ENCODE assay signal across 2 cellular contexts in the genomic region with DNA sequence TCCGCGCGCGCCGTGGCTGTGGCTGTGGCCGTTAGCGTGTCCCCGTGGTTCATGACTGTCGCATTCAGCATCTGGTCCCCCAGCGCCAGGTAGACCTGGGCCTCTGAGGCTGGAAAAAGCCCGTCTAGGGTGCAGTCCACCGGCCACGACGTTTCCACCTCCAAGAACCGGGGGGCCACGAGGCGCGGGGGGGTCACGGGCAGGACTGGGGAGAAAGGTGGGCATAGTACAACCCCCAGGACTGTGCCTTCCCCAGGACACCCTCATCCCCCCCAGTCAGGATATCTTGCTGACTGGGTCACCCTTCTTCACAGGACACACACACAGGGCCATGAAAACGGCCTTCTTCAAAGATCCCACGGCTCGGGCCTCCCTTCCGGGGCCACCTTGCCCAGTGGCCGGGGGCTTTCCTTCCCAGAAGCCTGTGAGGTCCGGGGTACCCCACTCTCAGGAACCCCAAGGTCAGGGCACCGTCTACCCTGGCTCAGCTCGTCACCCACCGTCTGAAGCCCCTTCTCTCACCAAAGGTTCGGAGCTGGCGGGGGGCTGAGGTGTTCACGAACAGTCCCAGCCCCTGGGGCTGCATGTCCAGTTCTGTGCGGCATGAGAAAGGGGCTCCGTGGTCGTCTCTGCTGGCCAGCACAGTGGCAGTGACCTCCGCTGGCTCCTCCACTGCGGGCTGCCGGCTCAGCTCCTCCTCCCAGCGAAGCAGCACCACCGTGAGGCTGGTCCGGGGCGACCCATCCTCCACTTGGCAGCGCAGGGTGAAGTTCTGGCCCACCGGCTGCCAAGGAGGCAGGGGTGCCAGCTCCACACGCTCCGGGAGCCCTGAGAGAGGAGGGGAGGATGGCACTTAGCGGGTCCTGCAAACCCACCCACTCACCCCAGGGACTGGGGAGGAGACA.
TF ChIP-seq lines count a peak whose summit lies in the region.

No MANE protein-coding gene starts in this region.

TF ChIP-seq in A549, 52 proteins besides CTCF, POLR2A, EP300 and RAD21:
- TF ChIP-seq HOXB13 (CRISPR knock-in tag; IDR thresholded peaks at IDR 0.05; ENCODE audit: low read depth) = no peak
- TF ChIP-seq EHMT2 (IDR thresholded peaks at IDR 0.05; ENCODE audit: low read depth) = no peak
- TF ChIP-seq, protein P1, sequence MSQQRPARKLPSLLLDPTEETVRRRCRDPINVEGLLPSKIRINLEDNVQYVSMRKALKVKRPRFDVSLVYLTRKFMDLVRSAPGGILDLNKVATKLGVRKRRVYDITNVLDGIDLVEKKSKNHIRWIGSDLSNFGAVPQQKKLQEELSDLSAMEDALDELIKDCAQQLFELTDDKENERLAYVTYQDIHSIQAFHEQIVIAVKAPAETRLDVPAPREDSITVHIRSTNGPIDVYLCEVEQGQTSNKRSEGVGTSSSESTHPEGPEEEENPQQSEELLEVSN (IDR thresholded peaks at IDR 0.05; ENCODE audit: borderline replicate concordance, low read depth) = no peak
- TF ChIP-seq HOXB5 (CRISPR knock-in tag; IDR thresholded peaks at IDR 0.05) = no peak
- no peak for TF ChIP-seq EHF (CRISPR knock-in tag; IDR thresholded peaks at IDR 0.05)
- TF ChIP-seq JUN (IDR thresholded peaks at IDR 0.05) = no peak; a peak in 1 of 5 replicates
- TF ChIP-seq PBX3 (IDR thresholded peaks at IDR 0.05) = no peak
- no peak for TF ChIP-seq RFX5 (IDR thresholded peaks at IDR 0.05)
- no peak for TF ChIP-seq HOXA7 (CRISPR knock-in tag; IDR thresholded peaks at IDR 0.05)
- TF ChIP-seq FOSL2 (IDR thresholded peaks at IDR 0.05) = no peak
- no peak for TF ChIP-seq FOSL2 (CRISPR knock-in tag; IDR thresholded peaks at IDR 0.05)
- no peak for TF ChIP-seq TP53 (CRISPR knock-in tag; IDR thresholded peaks at IDR 0.05)
- TF ChIP-seq FOSB (CRISPR knock-in tag; IDR thresholded peaks at IDR 0.05) = no peak
- no peak for TF ChIP-seq BCL3 (IDR thresholded peaks at IDR 0.05)
- TF ChIP-seq, protein P2, sequence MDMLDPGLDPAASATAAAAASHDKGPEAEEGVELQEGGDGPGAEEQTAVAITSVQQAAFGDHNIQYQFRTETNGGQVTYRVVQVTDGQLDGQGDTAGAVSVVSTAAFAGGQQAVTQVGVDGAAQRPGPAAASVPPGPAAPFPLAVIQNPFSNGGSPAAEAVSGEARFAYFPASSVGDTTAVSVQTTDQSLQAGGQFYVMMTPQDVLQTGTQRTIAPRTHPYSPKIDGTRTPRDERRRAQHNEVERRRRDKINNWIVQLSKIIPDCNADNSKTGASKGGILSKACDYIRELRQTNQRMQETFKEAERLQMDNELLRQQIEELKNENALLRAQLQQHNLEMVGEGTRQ (IDR thresholded peaks at IDR 0.05) = no peak
- TF ChIP-seq FOXS1 (CRISPR knock-in tag; IDR thresholded peaks at IDR 0.05) = no peak
- TF ChIP-seq, protein P3, sequence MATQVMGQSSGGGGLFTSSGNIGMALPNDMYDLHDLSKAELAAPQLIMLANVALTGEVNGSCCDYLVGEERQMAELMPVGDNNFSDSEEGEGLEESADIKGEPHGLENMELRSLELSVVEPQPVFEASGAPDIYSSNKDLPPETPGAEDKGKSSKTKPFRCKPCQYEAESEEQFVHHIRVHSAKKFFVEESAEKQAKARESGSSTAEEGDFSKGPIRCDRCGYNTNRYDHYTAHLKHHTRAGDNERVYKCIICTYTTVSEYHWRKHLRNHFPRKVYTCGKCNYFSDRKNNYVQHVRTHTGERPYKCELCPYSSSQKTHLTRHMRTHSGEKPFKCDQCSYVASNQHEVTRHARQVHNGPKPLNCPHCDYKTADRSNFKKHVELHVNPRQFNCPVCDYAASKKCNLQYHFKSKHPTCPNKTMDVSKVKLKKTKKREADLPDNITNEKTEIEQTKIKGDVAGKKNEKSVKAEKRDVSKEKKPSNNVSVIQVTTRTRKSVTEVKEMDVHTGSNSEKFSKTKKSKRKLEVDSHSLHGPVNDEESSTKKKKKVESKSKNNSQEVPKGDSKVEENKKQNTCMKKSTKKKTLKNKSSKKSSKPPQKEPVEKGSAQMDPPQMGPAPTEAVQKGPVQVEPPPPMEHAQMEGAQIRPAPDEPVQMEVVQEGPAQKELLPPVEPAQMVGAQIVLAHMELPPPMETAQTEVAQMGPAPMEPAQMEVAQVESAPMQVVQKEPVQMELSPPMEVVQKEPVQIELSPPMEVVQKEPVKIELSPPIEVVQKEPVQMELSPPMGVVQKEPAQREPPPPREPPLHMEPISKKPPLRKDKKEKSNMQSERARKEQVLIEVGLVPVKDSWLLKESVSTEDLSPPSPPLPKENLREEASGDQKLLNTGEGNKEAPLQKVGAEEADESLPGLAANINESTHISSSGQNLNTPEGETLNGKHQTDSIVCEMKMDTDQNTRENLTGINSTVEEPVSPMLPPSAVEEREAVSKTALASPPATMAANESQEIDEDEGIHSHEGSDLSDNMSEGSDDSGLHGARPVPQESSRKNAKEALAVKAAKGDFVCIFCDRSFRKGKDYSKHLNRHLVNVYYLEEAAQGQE (IDR thresholded peaks at IDR 0.05) = no peak
- TF ChIP-seq SREBF2 (IDR thresholded peaks at IDR 0.05) = no peak
- TF ChIP-seq KDM1A (IDR thresholded peaks at IDR 0.05; ENCODE audit: low read depth) = no peak
- TF ChIP-seq SMC3 (IDR thresholded peaks at IDR 0.05) = no peak

TF ChIP-seq in endothelial cell of umbilical vein, 7 proteins besides CTCF, POLR2A, EP300 and RAD21:
- TF ChIP-seq MYC (IDR thresholded peaks at IDR 0.05; ENCODE audit: low read depth, low read length) = no peak
- no peak for TF ChIP-seq EZH2 (IDR thresholded peaks at IDR 0.05; ENCODE audit: borderline replicate concordance, low read depth, low read length, severe bottlenecking)
- no peak for TF ChIP-seq FOS (IDR thresholded peaks at IDR 0.05; ENCODE audit: borderline replicate concordance, insufficient read depth, low read length)
- TF ChIP-seq, protein P4, sequence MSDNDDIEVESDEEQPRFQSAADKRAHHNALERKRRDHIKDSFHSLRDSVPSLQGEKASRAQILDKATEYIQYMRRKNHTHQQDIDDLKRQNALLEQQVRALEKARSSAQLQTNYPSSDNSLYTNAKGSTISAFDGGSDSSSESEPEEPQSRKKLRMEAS (IDR thresholded peaks at IDR 0.05; ENCODE audit: insufficient read depth, insufficient read length) = no peak
- TF ChIP-seq GATA2 (IDR thresholded peaks at IDR 0.05; ENCODE audit: insufficient read depth, insufficient read length, low read depth, low read length) = no peak
- TF ChIP-seq JUN (IDR thresholded peaks at IDR 0.05; ENCODE audit: borderline replicate concordance, insufficient read depth, insufficient read length, low read depth) = no peak
- TF ChIP-seq POLR2AphosphoS5 (IDR thresholded peaks at IDR 0.05; ENCODE audit: insufficient read depth, low read depth, low read length) = no peak
